Comparison of ENCODE assay signal across 1 cellular context in the genomic region with DNA sequence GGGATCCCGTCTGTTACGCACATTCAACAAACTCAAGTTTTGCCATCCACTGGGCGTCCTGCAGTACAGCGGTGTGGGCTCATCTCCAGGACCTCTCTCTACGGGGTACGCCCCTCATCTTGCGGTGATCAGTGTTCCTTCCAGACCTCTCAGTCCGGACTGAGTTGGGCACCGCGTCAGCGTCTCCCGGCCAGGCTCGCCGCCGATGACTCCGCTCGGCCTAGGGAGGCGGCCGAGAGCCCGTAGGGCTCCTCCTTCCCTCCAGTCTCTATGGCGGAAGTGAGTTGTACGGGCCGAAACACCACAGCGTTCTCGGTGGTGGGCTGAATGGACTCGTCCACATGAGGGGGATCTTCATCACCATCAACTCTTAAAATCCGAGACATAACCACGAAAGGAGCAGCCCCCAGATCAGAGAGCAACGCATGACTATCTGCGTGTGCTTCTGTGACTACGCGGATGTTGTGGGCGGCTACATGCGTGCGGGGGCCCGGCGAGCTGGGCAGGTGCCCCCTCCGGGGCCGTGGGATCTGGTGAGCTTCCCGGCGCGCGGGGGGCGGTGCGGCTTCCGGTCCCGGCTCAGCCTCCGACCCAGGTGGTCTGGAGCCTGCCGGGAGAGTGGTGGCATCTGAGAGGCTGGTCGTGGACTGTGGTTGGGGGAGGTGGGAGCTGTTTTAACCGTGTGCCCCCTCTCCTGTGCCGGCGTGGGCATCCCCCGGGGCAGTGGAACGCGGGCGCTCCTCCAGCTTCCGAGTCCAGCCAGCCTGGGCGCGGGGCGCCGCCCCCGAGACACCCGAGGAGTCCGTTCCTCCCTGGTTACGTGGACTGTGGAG.
A peak's percentile ranks its signal among the peaks of the same experiment; 100 is the strongest.
TF ChIP-seq lines count a peak whose summit lies in the region.

Gene ATG101 (plus strand): TSS at position 569 of the 833 bp plus-strand sequence. CDS start 3,673 bp downstream, outside the sequence.

TF ChIP-seq in HepG2, 621 proteins besides CTCF, POLR2A, EP300 and RAD21 (continued from another document and continues in another):
- TF ChIP-seq BRF2 (CRISPR knock-in tag; IDR thresholded peaks at IDR 0.05) (no peak), SALL1 (CRISPR knock-in tag; IDR thresholded peaks at IDR 0.05) (peak; percentile 79), ZNF513 (CRISPR knock-in tag; conservative IDR thresholded peaks at IDR 0.05) (no peak), ZNF772 (CRISPR knock-in tag; IDR thresholded peaks at IDR 0.05) (peak; percentile 55), SP2 (CRISPR knock-in tag; IDR thresholded peaks at IDR 0.05) (peak; percentile 71), ZNF768 (CRISPR knock-in tag; IDR thresholded peaks at IDR 0.05) (0 out of 2 replicates have a peak, but pooled peaks have one; percentile 30), ZNF496 (CRISPR knock-in tag; IDR thresholded peaks at IDR 0.05; ENCODE audit: insufficient replicate concordance) (no peak), ZNF224 (CRISPR knock-in tag; IDR thresholded peaks at IDR 0.05) (no peak), ZSCAN21 (CRISPR knock-in tag; IDR thresholded peaks at IDR 0.05; ENCODE audit: borderline replicate concordance) (peak; percentile 57; the same call in 1 of the 2 replicates), HHEX (CRISPR knock-in tag; IDR thresholded peaks at IDR 0.05) (no peak), DR1 (CRISPR knock-in tag; IDR thresholded peaks at IDR 0.05) (peak; percentile 34), ZNF264 (CRISPR knock-in tag; IDR thresholded peaks at IDR 0.05) (no peak), SOX6 (IDR thresholded peaks at IDR 0.05) (no peak), SOX6 (CRISPR knock-in tag; IDR thresholded peaks at IDR 0.05) (peak; percentile 72), RFXANK (CRISPR knock-in tag; IDR thresholded peaks at IDR 0.05) (0 out of 2 replicates have a peak, but pooled peaks have one; percentile 46), HNRNPH1 (optimal IDR thresholded peaks at IDR 0.05; ENCODE audit: low read depth, low read length) (no peak), GATA4 (IDR thresholded peaks at IDR 0.05; ENCODE audit: borderline replicate concordance, low read depth) (peak; percentile 65; the same call in 1 of the 2 replicates), ARID4A (CRISPR knock-in tag; IDR thresholded peaks at IDR 0.05; ENCODE audit: borderline replicate concordance) (peak; percentile 88; the same call in 1 of the 2 replicates), ZNF256 (CRISPR knock-in tag; conservative IDR thresholded peaks at IDR 0.05) (no peak), ZNF235 (CRISPR knock-in tag; IDR thresholded peaks at IDR 0.05; ENCODE audit: borderline replicate concordance) (peak; percentile 85; the same call in 1 of the 2 replicates), KDM5B (CRISPR knock-in tag; IDR thresholded peaks at IDR 0.05; ENCODE audit: borderline replicate concordance) (peak; percentile 85), TCF12 (IDR thresholded peaks at IDR 0.05) (no peak), TCF12 (CRISPR knock-in tag; IDR thresholded peaks at IDR 0.05) (peak; percentile 89; the same call in 1 of the 2 replicates), ZNF598 (CRISPR knock-in tag; IDR thresholded peaks at IDR 0.05; ENCODE audit: borderline replicate concordance) (peak; percentile 22; the same call in 1 of the 2 replicates), HIC2 (CRISPR knock-in tag; IDR thresholded peaks at IDR 0.05; ENCODE audit: low read depth) (peak; percentile 55; the same call in 1 of the 2 replicates), ZNF790 (CRISPR knock-in tag; IDR thresholded peaks at IDR 0.05; ENCODE audit: borderline replicate concordance) (peak; percentile 75; the same call in 1 of the 2 replicates), MXD4 (CRISPR knock-in tag; IDR thresholded peaks at IDR 0.05) (peak; percentile 84), POLR2AphosphoS5 (IDR thresholded peaks at IDR 0.05; ENCODE audit: low read depth, low read length) (peak; percentile 78), MLX (CRISPR knock-in tag; IDR thresholded peaks at IDR 0.05) (0 out of 2 replicates have a peak, but pooled peaks have one; percentile 36), ZNF691 (CRISPR knock-in tag; IDR thresholded peaks at IDR 0.05; ENCODE audit: borderline replicate concordance, low read depth) (peak; percentile 25; the same call in 1 of the 2 replicates), ZNF780A (CRISPR knock-in tag; IDR thresholded peaks at IDR 0.05) (no peak), GABPA (IDR thresholded peaks at IDR 0.05; ENCODE audit: low read depth, low read length) (peak; percentile 69), GABPA (CRISPR knock-in tag; IDR thresholded peaks at IDR 0.05; ENCODE audit: low read depth) (peak; percentile 96), SMC3 (IDR thresholded peaks at IDR 0.05; ENCODE audit: low read length) (peak; percentile 16; the same call in 1 of the 2 replicates), ZNF276 (CRISPR knock-in tag; IDR thresholded peaks at IDR 0.05; ENCODE audit: low read depth) (no peak), NCOA2 (CRISPR knock-in tag; IDR thresholded peaks at IDR 0.05) (no peak), NONO (IDR thresholded peaks at IDR 0.05) (peak; percentile 96), NONO (CRISPR knock-in tag; conservative IDR thresholded peaks at IDR 0.05) (peak; percentile 87), ZNF260 (CRISPR knock-in tag; IDR thresholded peaks at IDR 0.05; ENCODE audit: borderline replicate concordance, low read depth) (no peak), ZSCAN20 (CRISPR knock-in tag; IDR thresholded peaks at IDR 0.05; ENCODE audit: borderline replicate concordance) (0 out of 2 replicates have a peak, but pooled peaks have one; percentile 50), MAX (IDR thresholded peaks at IDR 0.05) (peak; percentile 80), CBX1 (IDR thresholded peaks at IDR 0.05; ENCODE audit: low read depth) (peak; percentile 70)
- TF ChIP-seq, protein P1, sequence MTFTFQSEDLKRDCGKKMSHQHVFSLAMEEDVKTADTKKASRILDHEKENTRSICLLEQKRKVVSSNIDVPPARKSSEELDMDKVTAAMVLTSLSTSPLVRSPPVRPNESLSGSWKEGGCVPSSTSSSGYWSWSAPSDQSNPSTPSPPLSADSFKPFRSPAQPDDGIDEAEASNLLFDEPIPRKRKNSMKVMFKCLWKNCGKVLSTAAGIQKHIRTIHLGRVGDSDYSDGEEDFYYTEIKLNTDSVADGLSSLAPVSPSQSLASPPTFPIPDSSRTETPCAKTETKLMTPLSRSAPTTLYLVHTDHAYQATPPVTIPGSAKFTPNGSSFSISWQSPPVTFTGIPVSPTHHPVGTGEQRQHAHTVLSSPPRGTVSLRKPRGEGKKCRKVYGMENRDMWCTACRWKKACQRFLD (CRISPR knock-in tag; IDR thresholded peaks at IDR 0.05; ENCODE audit: borderline replicate concordance), result peak; percentile 58; the same call in 1 of the 2 replicates
- TF ChIP-seq, protein P2, sequence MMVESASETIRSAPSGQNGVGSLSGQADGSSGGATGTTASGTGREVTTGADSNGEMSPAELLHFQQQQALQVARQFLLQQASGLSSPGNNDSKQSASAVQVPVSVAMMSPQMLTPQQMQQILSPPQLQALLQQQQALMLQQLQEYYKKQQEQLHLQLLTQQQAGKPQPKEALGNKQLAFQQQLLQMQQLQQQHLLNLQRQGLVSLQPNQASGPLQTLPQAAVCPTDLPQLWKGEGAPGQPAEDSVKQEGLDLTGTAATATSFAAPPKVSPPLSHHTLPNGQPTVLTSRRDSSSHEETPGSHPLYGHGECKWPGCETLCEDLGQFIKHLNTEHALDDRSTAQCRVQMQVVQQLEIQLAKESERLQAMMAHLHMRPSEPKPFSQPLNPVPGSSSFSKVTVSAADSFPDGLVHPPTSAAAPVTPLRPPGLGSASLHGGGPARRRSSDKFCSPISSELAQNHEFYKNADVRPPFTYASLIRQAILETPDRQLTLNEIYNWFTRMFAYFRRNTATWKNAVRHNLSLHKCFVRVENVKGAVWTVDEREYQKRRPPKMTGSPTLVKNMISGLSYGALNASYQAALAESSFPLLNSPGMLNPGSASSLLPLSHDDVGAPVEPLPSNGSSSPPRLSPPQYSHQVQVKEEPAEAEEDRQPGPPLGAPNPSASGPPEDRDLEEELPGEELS (CRISPR knock-in tag; IDR thresholded peaks at IDR 0.05), result peak; percentile 8; the same call in 1 of the 2 replicates
